ENCODE assay signal across 26 cellular contexts in the genomic region with DNA sequence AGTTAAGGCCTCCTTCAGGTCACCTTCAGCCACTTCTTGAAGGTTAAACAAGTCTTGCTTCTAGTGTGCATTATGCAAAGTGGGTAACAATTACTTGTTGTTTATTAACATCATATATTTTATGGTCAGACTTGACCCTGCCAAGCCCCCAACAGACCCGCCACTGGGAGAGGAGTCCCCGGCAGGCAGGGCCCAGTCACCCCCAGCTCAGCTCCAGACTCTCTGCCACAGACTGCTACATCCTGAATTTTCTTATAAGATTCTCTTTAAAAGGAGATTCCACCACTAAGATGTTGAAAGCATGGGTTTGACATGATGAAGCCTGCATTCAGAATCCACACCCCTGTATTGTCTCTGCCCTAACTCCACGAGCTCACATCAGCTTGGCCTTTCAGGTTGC.
"Had no signal": no experiment of that assay in that cellular context is flagged by ENCODE, and none has a peak within 500 bp of the region (broad histone marks: within the 10 kb centered on the region; RNA-seq: fewer than 3 reads in every experiment).

No MANE protein-coding gene starts in this region.

- H3K36me3 Mint-ChIP-seq: immature natural killer cell; memory B cell; naive thymus-derived CD8-positive, alpha-beta T cell; stimulated activated naive B cell treated with anti-CD40 and anti-IgM and Interleukin-4, amounts not matched to agents 10 μg/mL and 1 μg/mL and 100 μg/mL, for 72 hours had no signal

- H3K4me1 ChIP-seq: prostate gland, sigmoid colon, transverse colon, upper lobe of right lung, uterus had no signal

- H3K27me3 ChIP-seq: sigmoid colon, transverse colon, upper lobe of right lung, uterus had no signal

- H3K4me1 Mint-ChIP-seq: immature natural killer cell; memory B cell; naive thymus-derived CD8-positive, alpha-beta T cell had no signal

- H3K36me3 ChIP-seq: esophagus squamous epithelium, prostate gland, sigmoid colon, thoracic aorta, transverse colon, upper lobe of right lung, uterus had no signal

- H3K27ac Mint-ChIP-seq: immature natural killer cell; memory B cell; naive thymus-derived CD8-positive, alpha-beta T cell; stimulated activated naive B cell treated with anti-CD40 and anti-IgM and Interleukin-4, amounts not matched to agents 10 μg/mL and 1 μg/mL and 100 μg/mL, for 72 hours; stimulated activated naive CD8-positive, alpha-beta T cell treated with anti-CD3 and anti-CD28 coated beads, Interleukin-15, Interleukin-2, amounts not matched to agents 100 ng/mL and 50 ng/mL, for 24 hours had no signal

- FAIRE-seq: endometrium had no signal

- H3K4me3 Mint-ChIP-seq: immature natural killer cell; memory B cell; naive thymus-derived CD8-positive, alpha-beta T cell; stimulated activated naive B cell treated with anti-CD40 and anti-IgM and Interleukin-4, amounts not matched to agents 10 μg/mL and 1 μg/mL and 100 μg/mL, for 72 hours; stimulated activated naive CD8-positive, alpha-beta T cell treated with anti-CD3 and anti-CD28 coated beads, Interleukin-15, Interleukin-2, amounts not matched to agents 100 ng/mL and 50 ng/mL, for 24 hours had no signal

- H3K9me3 ChIP-seq: esophagus squamous epithelium, prostate gland, sigmoid colon, thoracic aorta, transverse colon, upper lobe of right lung, uterus had no signal

- H3K4me3 ChIP-seq: coronary artery, esophagus squamous epithelium, lung, prostate gland, sigmoid colon, thoracic aorta, transverse colon, upper lobe of right lung, uterus had no signal

- H3K9me3 Mint-ChIP-seq: immature natural killer cell; memory B cell; stimulated activated naive CD8-positive, alpha-beta T cell treated with anti-CD3 and anti-CD28 coated beads, Interleukin-15, Interleukin-2, amounts not matched to agents 100 ng/mL and 50 ng/mL, for 24 hours had no signal

- ATAC-seq: left lobe of liver; naive thymus-derived CD8-positive, alpha-beta T cell; right cardiac atrium; stimulated activated naive B cell treated with anti-CD40 and anti-IgM and Interleukin-4, amounts not matched to agents 10 μg/mL and 1 μg/mL and 100 μg/mL, for 72 hours; upper lobe of right lung had no signal

- DNase-seq: dermis blood vessel endothelial cell; effector memory CD4-positive, alpha-beta T cell; erythroblast; esophagus squamous epithelium; foreskin melanocyte; hypothalamus; immature natural killer cell; islet precursor cell; midbrain; naive thymus-derived CD8-positive, alpha-beta T cell; right cardiac atrium; sigmoid colon; stimulated activated CD4-positive, alpha-beta T cell treated with anti-CD3 and anti-CD28 coated beads, Interleukin-15, amount 100 ng/mL, for 24 hours; stimulated activated CD4-positive, alpha-beta T cell treated with anti-CD3 and anti-CD28 coated beads, Interleukin-2, amount 100 ng/mL, for 48 hours; stimulated activated naive B cell treated with anti-CD40 and anti-IgM and Interleukin-4, amounts not matched to agents 10 μg/mL and 1 μg/mL and 100 μg/mL, for 72 hours; transverse colon; upper lobe of right lung; uterus had no signal

- H3K27ac ChIP-seq: coronary artery, esophagus squamous epithelium, prostate gland, sigmoid colon, thoracic aorta, transverse colon, upper lobe of right lung, uterus had no signal
